Comparison of ENCODE assay signal across 8 cellular contexts in the genomic region with DNA sequence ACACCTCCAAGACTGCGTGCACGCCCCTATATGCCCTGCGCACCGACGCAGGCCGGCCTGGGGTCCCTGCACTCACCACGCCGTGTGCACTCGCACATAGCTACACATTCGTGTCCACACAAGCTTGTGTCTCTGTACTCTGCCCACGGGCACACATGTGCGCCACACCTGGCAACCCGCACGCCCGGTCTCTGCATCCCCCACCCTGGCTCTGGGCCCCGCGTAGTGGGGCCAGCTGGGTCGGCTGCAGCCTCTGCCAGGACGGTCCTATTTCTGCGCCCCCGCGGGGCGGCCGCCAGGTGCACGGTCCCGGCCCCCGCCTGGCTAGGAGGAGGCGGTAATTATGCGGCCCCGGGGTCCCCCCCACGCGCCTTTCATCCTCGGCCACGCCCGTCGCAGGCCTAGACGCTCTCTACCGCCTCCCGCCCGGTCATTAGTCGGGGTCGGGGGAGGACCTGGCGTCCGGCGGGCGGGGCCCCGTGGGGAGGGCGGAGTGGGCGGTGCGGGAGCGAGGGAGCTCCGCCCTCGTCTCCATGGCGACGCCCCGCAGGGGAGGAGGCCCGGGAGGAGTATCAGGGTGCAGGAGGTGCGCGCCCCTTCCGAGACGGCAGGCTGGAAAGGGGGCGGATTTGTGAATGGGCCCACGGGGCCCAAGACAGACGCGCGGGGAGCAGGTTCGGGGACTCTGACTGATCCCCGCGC. TPM values are rescaled to one million over a fixed set of nuclear protein-coding genes. Genes with fewer than 3 reads are reported as not detected.
DNase-seq lines count a peak whose midpoint lies in the region; ATAC-seq and TF ChIP-seq lines count a peak whose summit lies in the region.

No MANE protein-coding gene starts in this region.

- ATAC-seq in GM18907 (IDR thresholded peaks at IDR 0.05; ENCODE audit: unreplicated experiment) (peak; percentile 31), HG03565 (IDR thresholded peaks at IDR 0.05; ENCODE audit: unreplicated experiment) (peak; percentile 26)
- ATAC-seq in naive thymus-derived CD4-positive, alpha-beta T cell: peak; percentile 51

- H3K27ac ChIP-seq in naive thymus-derived CD4-positive, alpha-beta T cell (ENCODE audit: low read depth, low read length): peak overlapping the region; percentile 55

- no peak overlapping the region for H3K27ac Mint-ChIP-seq in activated T-helper 1 cell treated with anti-CD3 and anti-CD28 coated beads, Interleukin-12 subunit alpha, Interleukin-12 subunit beta, Interleukin-2, Interleukin-4 antibody, amounts not matched to agents 30 ng/mL and 10 ng/mL and 1 ng/mL, durations not matched to agents 14 hours and 24 hours and 36 hours
- peak overlapping the region in 5 of 9 donors; percentile 21 to 82 (median 65) for H3K27ac Mint-ChIP-seq in naive thymus-derived CD4-positive, alpha-beta T cell

- no peaks in the 10 kb centered on the region for H3K9me3 ChIP-seq in naive thymus-derived CD4-positive, alpha-beta T cell (ENCODE audit: control insufficient read depth in 2 of 3, low read length in 3 of 3)

- no peaks in the 10 kb centered on the region for H3K9me3 Mint-ChIP-seq in activated T-helper 1 cell treated with anti-CD3 and anti-CD28 coated beads, Interleukin-12 subunit alpha, Interleukin-12 subunit beta, Interleukin-2, Interleukin-4 antibody, amounts not matched to agents 30 ng/mL and 10 ng/mL and 1 ng/mL, durations not matched to agents 14 hours and 24 hours and 36 hours
- H3K9me3 Mint-ChIP-seq in naive thymus-derived CD4-positive, alpha-beta T cell: peaks cover 0 to 7% (median 0%) of the 10 kb centered on the region in 11 donors

- H3K4me3 ChIP-seq in AG10803 (ENCODE audit: low read length): peak overlapping the region; percentile 63
- H3K4me3 ChIP-seq in naive thymus-derived CD4-positive, alpha-beta T cell (ENCODE audit: low read length): peak overlapping the region; percentile 48

- peaks cover 47% of the 10 kb centered on the region for H3K4me1 Mint-ChIP-seq in activated T-helper 1 cell treated with anti-CD3 and anti-CD28 coated beads, Interleukin-12 subunit alpha, Interleukin-12 subunit beta, Interleukin-2, Interleukin-4 antibody, amounts not matched to agents 30 ng/mL and 10 ng/mL and 1 ng/mL, durations not matched to agents 14 hours and 24 hours and 36 hours (ENCODE audit: low read depth)
- H3K4me1 Mint-ChIP-seq in naive thymus-derived CD4-positive, alpha-beta T cell: peaks cover 46 to 64% (median 52%) of the 10 kb centered on the region in 7 donors

- DNase-seq in AG10803 (ENCODE audit: low read depth) (peak; percentile 85), fibroblast of gingiva (ENCODE audit: low read depth) (peak; percentile 87), stromal cell of bone marrow (ENCODE audit: low read depth) (peak; percentile 79)
- DNase-seq in activated T-helper 1 cell treated with anti-CD3 and anti-CD28 coated beads, Interleukin-12 subunit alpha, Interleukin-12 subunit beta, Interleukin-2, Interleukin-4 antibody, amounts not matched to agents 30 ng/mL and 10 ng/mL and 1 ng/mL, durations not matched to agents 14 hours and 24 hours and 36 hours (ENCODE audit: low spot score): peak; percentile 89
- peak; percentile 54 to 93 (median 70) for DNase-seq in naive thymus-derived CD4-positive, alpha-beta T cell

- peak overlapping the region; percentile 54 for H3K4me3 Mint-ChIP-seq in activated T-helper 1 cell treated with anti-CD3 and anti-CD28 coated beads, Interleukin-12 subunit alpha, Interleukin-12 subunit beta, Interleukin-2, Interleukin-4 antibody, amounts not matched to agents 30 ng/mL and 10 ng/mL and 1 ng/mL, durations not matched to agents 14 hours and 24 hours and 36 hours
- H3K4me3 Mint-ChIP-seq in naive thymus-derived CD4-positive, alpha-beta T cell: peak overlapping the region; percentile 25 to 96 (median 55)

- peaks cover 5 to 11% (median 10%) of the 10 kb centered on the region in 3 experiments for H3K36me3 ChIP-seq in naive thymus-derived CD4-positive, alpha-beta T cell (ENCODE audit: control insufficient read depth in 2 of 3, insufficient read depth in 3 of 3, low read length in 3 of 3)

- CTCF ChIA-PET in naive thymus-derived CD4-positive, alpha-beta T cell (lab: Charles Lee): interaction anchor here (0.7 to 5.1 kb wide), 8 partner anchors 9 to 99 kb away, joined by 3 to 164 read pairs (median 5); a partner anchor contains a TSS

- no peaks in the 10 kb centered on the region for H3K27me3 Mint-ChIP-seq in activated T-helper 1 cell treated with anti-CD3 and anti-CD28 coated beads, Interleukin-12 subunit alpha, Interleukin-12 subunit beta, Interleukin-2, Interleukin-4 antibody, amounts not matched to agents 30 ng/mL and 10 ng/mL and 1 ng/mL, durations not matched to agents 14 hours and 24 hours and 36 hours (ENCODE audit: insufficient read depth)
- H3K27me3 Mint-ChIP-seq in naive thymus-derived CD4-positive, alpha-beta T cell: peaks cover 0 to 6% (median 0%) of the 10 kb centered on the region in 5 donors

- no peaks in the 10 kb centered on the region for H3K27me3 ChIP-seq in naive thymus-derived CD4-positive, alpha-beta T cell (ENCODE audit: control insufficient read depth in 2 of 2, insufficient read depth in 2 of 2, low read length in 2 of 2)

- H3K4me1 ChIP-seq in naive thymus-derived CD4-positive, alpha-beta T cell (ENCODE audit: control insufficient read depth in 2 of 2, insufficient read depth in 2 of 2, low read length in 2 of 2): peaks cover 43 to 52% of the 10 kb centered on the region in 2 donors

- POLR2A ChIA-PET in naive thymus-derived CD4-positive, alpha-beta T cell (lab: Charles Lee): interaction anchor here (0.8 to 14.9 kb wide), 8 partner anchors 9 to 468 kb away, joined by 3 to 366 read pairs (median 6); a partner anchor contains a TSS

- intact Hi-C loops in activated T-helper 1 cell treated with anti-CD3 and anti-CD28 coated beads, Interleukin-12 subunit alpha, Interleukin-12 subunit beta, Interleukin-2, Interleukin-4 antibody, amounts not matched to agents 30 ng/mL and 10 ng/mL and 1 ng/mL, durations not matched to agents 14 hours and 24 hours and 36 hours (cut with micrococcal nuclease): loop anchor here (1.0 kb wide), 1 partner anchor 22 kb away; no protein-coding TSS in a partner anchor
- intact Hi-C loops in naive thymus-derived CD4-positive, alpha-beta T cell (cut with micrococcal nuclease): loop anchor here (1.0 to 10.0 kb wide), 3 partner anchors 22 to 589 kb away; a partner anchor contains a TSS

- peaks cover 18% of the 10 kb centered on the region for H3K36me3 Mint-ChIP-seq in activated T-helper 1 cell treated with anti-CD3 and anti-CD28 coated beads, Interleukin-12 subunit alpha, Interleukin-12 subunit beta, Interleukin-2, Interleukin-4 antibody, amounts not matched to agents 30 ng/mL and 10 ng/mL and 1 ng/mL, durations not matched to agents 14 hours and 24 hours and 36 hours (ENCODE audit: low read depth)
- peaks cover 0 to 11% (median 9%) of the 10 kb centered on the region in 5 donors for H3K36me3 Mint-ChIP-seq in naive thymus-derived CD4-positive, alpha-beta T cell

- no peak for TF ChIP-seq CTCF in AG10803 (conservative IDR thresholded peaks at IDR 0.05; ENCODE audit: low read length)

TF ChIP-seq in PFSK-1, 5 proteins besides CTCF, POLR2A, EP300 and RAD21:
- TF ChIP-seq SIN3A (IDR thresholded peaks at IDR 0.05; ENCODE audit: borderline replicate concordance, insufficient read depth, low read length): peak; percentile 87; the same call in 1 of the 2 replicates
- TF ChIP-seq FOXP2 (optimal IDR thresholded peaks at IDR 0.05; ENCODE audit: borderline replicate concordance, extremely low read depth, extremely low read length, insufficient read depth): no peak

RNA-seq across cellular contexts. Expression of a gene that starts 2.9 kb away (rescaled TPM):
- polyA plus RNA-seq in PFSK-1 (2012; ENCODE audit: insufficient read length, low read depth): 430 TPM
- 245 and 256 TPM in 2 replicates for total RNA-seq in activated T-helper 1 cell treated with anti-CD3 and anti-CD28 coated beads, Interleukin-12 subunit alpha, Interleukin-12 subunit beta, Interleukin-2, Interleukin-4 antibody, amounts not matched to agents 30 ng/mL and 10 ng/mL and 1 ng/mL, durations not matched to agents 14 hours and 24 hours and 36 hours
- total RNA-seq in naive thymus-derived CD4-positive, alpha-beta T cell: 100 to 1,000 TPM; 237 to 629 (median 524) TPM
- polyA plus RNA-seq in naive thymus-derived CD4-positive, alpha-beta T cell: 100 to 1,000 TPM; 233 to 247 TPM

RNA-seq across cellular contexts. Expression of a gene that starts 9.1 kb away (rescaled TPM):
- 141 TPM for polyA plus RNA-seq in PFSK-1 (2012; ENCODE audit: insufficient read length, low read depth)
- 119 and 128 TPM in 2 replicates for total RNA-seq in activated T-helper 1 cell treated with anti-CD3 and anti-CD28 coated beads, Interleukin-12 subunit alpha, Interleukin-12 subunit beta, Interleukin-2, Interleukin-4 antibody, amounts not matched to agents 30 ng/mL and 10 ng/mL and 1 ng/mL, durations not matched to agents 14 hours and 24 hours and 36 hours
- 10 to 100 TPM; 31.7 to 57.3 (median 47.7) TPM for total RNA-seq in naive thymus-derived CD4-positive, alpha-beta T cell
- polyA plus RNA-seq in naive thymus-derived CD4-positive, alpha-beta T cell: 10 to 100 TPM; 75.0 to 78.8 TPM

RNA-seq across cellular contexts. Expression of a gene that starts 17.9 kb away (rescaled TPM):
- 102 TPM for polyA plus RNA-seq in PFSK-1 (2012; ENCODE audit: insufficient read length, low read depth)
- 87.6 and 91.6 TPM in 2 replicates for total RNA-seq in activated T-helper 1 cell treated with anti-CD3 and anti-CD28 coated beads, Interleukin-12 subunit alpha, Interleukin-12 subunit beta, Interleukin-2, Interleukin-4 antibody, amounts not matched to agents 30 ng/mL and 10 ng/mL and 1 ng/mL, durations not matched to agents 14 hours and 24 hours and 36 hours
- total RNA-seq in naive thymus-derived CD4-positive, alpha-beta T cell: 100 to 1,000 TPM in 2 of 5 experiments, 10 to 100 TPM in 3; 22.6 to 310 (median 78.1) TPM
- 1 to 10 TPM; 1.4 to 3.6 TPM for polyA plus RNA-seq in naive thymus-derived CD4-positive, alpha-beta T cell

RNA-seq across cellular contexts. Expression of a gene that starts 19.4 kb away (rescaled TPM):
- polyA plus RNA-seq in PFSK-1 (2012; ENCODE audit: insufficient read length, low read depth): 13.1 TPM
- not detected in 2 replicates for total RNA-seq in activated T-helper 1 cell treated with anti-CD3 and anti-CD28 coated beads, Interleukin-12 subunit alpha, Interleukin-12 subunit beta, Interleukin-2, Interleukin-4 antibody, amounts not matched to agents 30 ng/mL and 10 ng/mL and 1 ng/mL, durations not matched to agents 14 hours and 24 hours and 36 hours
- not detected for total RNA-seq in naive thymus-derived CD4-positive, alpha-beta T cell
- polyA plus RNA-seq in naive thymus-derived CD4-positive, alpha-beta T cell: not detected

RNA-seq across cellular contexts. Expression of a gene that starts 24.7 kb away (rescaled TPM):
- polyA plus RNA-seq in PFSK-1 (2012; ENCODE audit: insufficient read length, low read depth): 582 TPM
- 234 and 239 TPM in 2 replicates for total RNA-seq in activated T-helper 1 cell treated with anti-CD3 and anti-CD28 coated beads, Interleukin-12 subunit alpha, Interleukin-12 subunit beta, Interleukin-2, Interleukin-4 antibody, amounts not matched to agents 30 ng/mL and 10 ng/mL and 1 ng/mL, durations not matched to agents 14 hours and 24 hours and 36 hours
- total RNA-seq in naive thymus-derived CD4-positive, alpha-beta T cell: 100 to 1,000 TPM in 3 of 5 experiments, 10 to 100 TPM in 2; 90.6 to 178 (median 102) TPM
- 100 to 1,000 TPM; 209 to 302 TPM for polyA plus RNA-seq in naive thymus-derived CD4-positive, alpha-beta T cell

Comparison
In these comparisons a context has a peak if more than half of its experiments do, and no peak if none do; other contexts are left out.
1. Peak in every context shown above with its lines: DNase-seq, ATAC-seq, H3K4me3 ChIP-seq and H3K27ac ChIP-seq.